Comparison of ENCODE assay signal across 8 cellular contexts in genomic region chr15:34367128-34368081, GRCh38. TPM values are rescaled to one million over a fixed set of nuclear protein-coding genes. Genes with fewer than 3 reads are reported as not detected.
DNase-seq lines count a peak whose midpoint lies in the region; ATAC-seq, FAIRE-seq and TF ChIP-seq lines count a peak whose summit lies in the region.

TSS of gene LPCAT4 (minus strand) at chr15:34367196. CDS start at chr15:34367100, 96 bp downstream.

- peaks cover 0 to 3% of the 10 kb centered on the region in 2 donors for H3K4me1 ChIP-seq in small intestine (ENCODE audit: control insufficient read depth in 2 of 2, insufficient read depth in 1 of 2, low read depth in 1 of 2, low read length in 1 of 2)

- TF ChIP-seq CTCF in AG04449 (IDR thresholded peaks at IDR 0.05; ENCODE audit: insufficient read depth, low read length, missing control alignments) (peak; percentile 99), VCaP (conservative IDR thresholded peaks at IDR 0.05) (peak; percentile 96)

- ATAC-seq in GM18867 (IDR thresholded peaks at IDR 0.05; ENCODE audit: unreplicated experiment): peak; percentile 81
- ATAC-seq in HG03097 (IDR thresholded peaks at IDR 0.05; ENCODE audit: low FRiP score, unreplicated experiment): peak; percentile 79

- POLR2A ChIA-PET in AG04449 (lab: Yijun Ruan, JAX): interaction anchor here (1.1 to 1.9 kb wide), 3 partner anchors 24 to 266 kb away, joined by 3 to 7 read pairs (median 6); partner anchors contain the start of genes EMC7, NOP10, NUTM1 and PGBD4

- no peak for FAIRE-seq in small intestine (lab: Jason Lieb, UNC)

- CTCF ChIA-PET in AG04449 (lab: Yijun Ruan, JAX): interaction anchor here (0.6 to 5.0 kb wide), 44 partner anchors 9 to 312 kb away, joined by 3 to 54 read pairs (median 6); partner anchors contain the start of genes EMC4, GOLGA8B, KATNBL1 and NOP10

- WGBS in small intestine, 3 donors: 0 to 1% (median 0%) methylated on average over 42 to 79 of the region's 79 CpGs

- DNase-seq in AG04449 (ENCODE audit: low read depth, low spot score) (peak; percentile 34), NCI-H2171 treated with DMSO at 0.1 percent for 48 hours (lab: John Stamatoyannopoulos, UW) (peak; percentile 83), T47D (ENCODE audit: low read depth in 1 of 2, low spot score in 1 of 2) (peak; percentile 85 to 89), iPS-NIHi11 (ENCODE audit: low spot score) (peak; percentile 98), small intestine (peak; percentile 93)

- H3K27ac ChIP-seq in VCaP: peak within 1 kb of the TSS; percentile 92
- H3K27ac ChIP-seq in small intestine (ENCODE audit: low read depth in 1 of 2, low read length in 1 of 2): peak within 1 kb of the TSS; percentile 98 to 99

- H3K27me3 ChIP-seq in small intestine (ENCODE audit: control insufficient read depth in 2 of 2, insufficient read depth in 2 of 2, low read length in 2 of 2): no peaks in the 10 kb centered on the region

- peak within 1 kb of the TSS; percentile 89 for H3K4me3 ChIP-seq in AG04449 (ENCODE audit: low read depth, low read length)
- H3K4me3 ChIP-seq in small intestine (ENCODE audit: low read depth in 1 of 2, low read length in 2 of 2): peak within 1 kb of the TSS; percentile 74 to 90

- in situ Hi-C loops in T47D (cut with HindIII; ENCODE audit: low pct_unique_long_range_greater_than_20kb, low sequenced_read_pairs): no loop called here

- H3K36me3 ChIP-seq in small intestine (ENCODE audit: control insufficient read depth in 2 of 2, insufficient read depth in 2 of 2, low read length in 2 of 2): no peaks in the 10 kb centered on the region

- no peaks in the 10 kb centered on the region for H3K9me3 ChIP-seq in small intestine (ENCODE audit: control insufficient read depth, low read depth)

RNA-seq across cellular contexts. Expression of gene LPCAT4, which starts in this region (rescaled TPM):
- polyA plus RNA-seq in small intestine: 10 to 100 TPM; 19.7 to 85.0 (median 79.8) TPM

Comparison
In these comparisons a context has a peak if more than half of its experiments do, and no peak if none do; other contexts are left out.
1. Peak in every context shown above with its lines: DNase-seq, ATAC-seq, H3K4me3 ChIP-seq and H3K27ac ChIP-seq.
2. DNase-seq: peak in every context shown above with its lines; median percentile 98 in iPS-NIHi11; 93 in small intestine; 87 in T47D; 83 in NCI-H2171 treated with DMSO at 0.1 percent for 48 hours; 34 in AG04449.